In the genomic region with DNA sequence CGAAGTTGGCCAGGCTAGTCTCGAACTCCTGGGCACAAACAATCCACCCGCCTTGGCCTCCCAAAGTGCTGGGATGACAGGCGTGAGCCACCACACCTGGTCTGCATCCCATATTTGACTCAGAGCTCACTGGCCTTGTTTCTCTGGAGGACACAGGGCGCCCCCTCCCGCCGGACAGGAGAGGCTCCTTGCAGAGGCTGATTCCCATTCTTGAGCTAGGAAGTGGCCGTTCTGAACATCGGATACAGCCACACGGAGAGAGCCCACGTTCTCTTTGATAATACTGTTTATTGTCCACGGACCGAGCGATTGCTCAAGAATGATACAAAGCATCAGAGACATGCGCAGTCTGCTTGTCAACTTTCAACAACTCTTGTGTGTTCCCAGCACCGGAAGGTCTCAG, we compare ENCODE assay signal across 1 cellular context.
TF ChIP-seq lines count a peak whose summit lies in the region.

No MANE protein-coding gene starts in this region.

TF ChIP-seq in H1, 55 proteins besides CTCF, POLR2A, EP300 and RAD21:
- TF ChIP-seq POU5F1 (IDR thresholded peaks at IDR 0.05; ENCODE audit: low read depth, low read length) (no peak), RBBP5 (IDR thresholded peaks at IDR 0.05; ENCODE audit: borderline replicate concordance, low read depth, low read length) (no peak), BACH1 (IDR thresholded peaks at IDR 0.05; ENCODE audit: low read length) (no peak), TAF7 (optimal IDR thresholded peaks at IDR 0.05; ENCODE audit: borderline replicate concordance, low read depth, low read length) (no peak), GTF2F1 (IDR thresholded peaks at IDR 0.05; ENCODE audit: borderline replicate concordance, low read depth, low read length) (no peak), SP4 (IDR thresholded peaks at IDR 0.05; ENCODE audit: low read length) (no peak), RNF2 (IDR thresholded peaks at IDR 0.05; ENCODE audit: borderline replicate concordance, low read depth, low read length, missing control alignments, poor library complexity, severe bottlenecking) (no peak), NRF1 (IDR thresholded peaks at IDR 0.05; ENCODE audit: low read depth, low read length) (no peak)
- TF ChIP-seq, protein P1, sequence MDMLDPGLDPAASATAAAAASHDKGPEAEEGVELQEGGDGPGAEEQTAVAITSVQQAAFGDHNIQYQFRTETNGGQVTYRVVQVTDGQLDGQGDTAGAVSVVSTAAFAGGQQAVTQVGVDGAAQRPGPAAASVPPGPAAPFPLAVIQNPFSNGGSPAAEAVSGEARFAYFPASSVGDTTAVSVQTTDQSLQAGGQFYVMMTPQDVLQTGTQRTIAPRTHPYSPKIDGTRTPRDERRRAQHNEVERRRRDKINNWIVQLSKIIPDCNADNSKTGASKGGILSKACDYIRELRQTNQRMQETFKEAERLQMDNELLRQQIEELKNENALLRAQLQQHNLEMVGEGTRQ (IDR thresholded peaks at IDR 0.05; ENCODE audit: low read length), result no peak
